Comparison of ENCODE assay signal across 36 cellular contexts in genomic region chrX:74338852-74339251, GRCh38. TPM values are rescaled to one million over a fixed set of nuclear protein-coding genes. Genes with fewer than 3 reads are reported as not detected.
"Had no signal": no experiment of that assay in that cellular context is flagged by ENCODE, and none has a peak within 500 bp of the region (broad histone marks: within the 10 kb centered on the region; RNA-seq: fewer than 3 reads in every experiment).

No MANE protein-coding gene starts in this region.

- H3K4me1 ChIP-seq: ascending aorta, body of pancreas, breast epithelium had no signal

- H3K27me3 ChIP-seq: ascending aorta, body of pancreas, brain microvascular endothelial cell had no signal

- H3K36me3 ChIP-seq: ascending aorta, brain microvascular endothelial cell, breast epithelium had no signal

- H3K27ac ChIP-seq: ascending aorta, body of pancreas, brain microvascular endothelial cell, breast epithelium, VCaP had no signal

- FAIRE-seq: TTC549 had no signal

- H3K9me3 ChIP-seq: body of pancreas had no signal

- H3K36me3 Mint-ChIP-seq: activated CD4-positive, alpha-beta memory T cell treated with anti-CD3 and anti-CD28 coated beads for 36 hours; activated naive CD4-positive, alpha-beta T cell treated with anti-CD3 and anti-CD28 coated beads, Interleukin-2, amount 50 U/mL, for 72 hours; activated naive CD8-positive, alpha-beta T cell treated with anti-CD3 and anti-CD28 coated beads for 36 hours had no signal

- H3K27me3 Mint-ChIP-seq: activated CD4-positive, alpha-beta memory T cell treated with anti-CD3 and anti-CD28 coated beads for 36 hours; activated naive CD8-positive, alpha-beta T cell treated with anti-CD3 and anti-CD28 coated beads for 36 hours had no signal

- DNase-seq: activated B cell treated with CpG ODN at 0.5 μM for 24 hours; activated CD4-positive, alpha-beta memory T cell treated with anti-CD3 and anti-CD28 coated beads for 36 hours; activated CD4-positive, alpha-beta T cell treated with anti-CD3 and anti-CD28 coated beads for 4 hours; activated CD4-positive, alpha-beta T cell treated with anti-CD3 and anti-CD28 coated beads, Interleukin-2, amount 10 ng/mL, durations not matched to agents 24 days and 14 days; activated CD4-positive, alpha-beta T cell treated with anti-CD3 and anti-CD28 coated beads, Interleukin-2, amount 50 U/mL, for 1 hour; activated CD4-positive, alpha-beta T cell treated with anti-CD3 and anti-CD28 coated beads, Interleukin-2, amount 50 U/mL, for 4 hours; activated CD4-positive, CD25-positive, alpha-beta regulatory T cell treated with anti-CD3 and anti-CD28 coated beads, Interleukin-2, amount 50 U/mL, for 72 hours; activated CD8-positive, alpha-beta memory T cell treated with anti-CD3 and anti-CD28 coated beads, Interleukin-2, amount 50 U/mL, for 4 hours; activated CD8-positive, alpha-beta T cell treated with anti-CD3 and anti-CD28 coated beads for 36 hours; activated effector memory CD4-positive, alpha-beta T cell treated with anti-CD3 and anti-CD28 coated beads, Interleukin-2, amount 50 U/mL, for 16 hours; activated gamma-delta T cell treated with Interleukin-2 at 50 U/mL for 16 hours; activated naive CD4-positive, alpha-beta T cell; activated naive CD4-positive, alpha-beta T cell treated with anti-CD3 and anti-CD28 coated beads for 36 hours; activated naive CD4-positive, alpha-beta T cell treated with anti-CD3 and anti-CD28 coated beads, Interleukin-2, amount 50 U/mL, for 16 hours; activated naive CD8-positive, alpha-beta T cell treated with anti-CD3 and anti-CD28 coated beads for 36 hours; activated T-cell treated with anti-CD3 and anti-CD28 coated beads, Interleukin-2, amount 50 U/mL, for 24 hours; activated T-cell treated with anti-CD3 and anti-CD28 coated beads, Interleukin-2, amount 50 U/mL, for 48 hours; amygdala; anterior cingulate cortex; body of pancreas; brain microvascular endothelial cell; central memory CD4-positive, alpha-beta T cell; T-helper 1 cell; T-helper 2 cell; T-helper 9 cell had no signal

- H3K27ac Mint-ChIP-seq: activated B cell treated with CpG ODN at 0.5 μM for 24 hours; activated CD4-positive, alpha-beta memory T cell treated with anti-CD3 and anti-CD28 coated beads for 36 hours; activated CD4-positive, alpha-beta T cell treated with anti-CD3 and anti-CD28 coated beads, Interleukin-2, amount 10 ng/mL, durations not matched to agents 24 days and 14 days; activated CD8-positive, alpha-beta T cell treated with anti-CD3 and anti-CD28 coated beads for 36 hours; activated naive CD4-positive, alpha-beta T cell treated with anti-CD3 and anti-CD28 coated beads for 36 hours; activated naive CD4-positive, alpha-beta T cell treated with anti-CD3 and anti-CD28 coated beads, Interleukin-2, amount 50 U/mL, for 72 hours; activated naive CD8-positive, alpha-beta T cell treated with anti-CD3 and anti-CD28 coated beads for 36 hours; activated T-cell treated with anti-CD3 and anti-CD28 coated beads, Interleukin-2, amount 50 U/mL, for 24 hours; activated T-helper 2 cell treated with anti-CD3 and anti-CD28 coated beads, Interferon-gamma antibody, Interleukin-2, Interleukin-4, amounts not matched to agents 10 μg/mL and 5 μg/mL and 100 μg/mL, durations not matched to agents 14 hours and 24 hours and 36 hours; T-helper 1 cell treated with Interleukin-12 subunit alpha and Interleukin-12 subunit beta and Interleukin-4 antibody, amounts not matched to agents 30 μg/mL and 1 μg/mL, for 36 hours; T-helper 2 cell treated with Interferon-gamma antibody and Interleukin-4, amounts not matched to agents 5 μg/mL and 100 μg/mL, for 36 hours had no signal

- H3K4me3 ChIP-seq: ascending aorta, body of pancreas, breast epithelium had no signal

- H3K4me3 Mint-ChIP-seq: activated B cell treated with CpG ODN at 0.5 μM for 24 hours; activated CD4-positive, alpha-beta memory T cell treated with anti-CD3 and anti-CD28 coated beads for 36 hours; activated CD4-positive, alpha-beta T cell treated with anti-CD3 and anti-CD28 coated beads, Interleukin-2, amount 10 ng/mL, durations not matched to agents 24 days and 14 days; activated CD8-positive, alpha-beta T cell treated with anti-CD3 and anti-CD28 coated beads for 36 hours; activated naive CD4-positive, alpha-beta T cell treated with anti-CD3 and anti-CD28 coated beads for 36 hours; activated naive CD8-positive, alpha-beta T cell treated with anti-CD3 and anti-CD28 coated beads for 36 hours; activated T-cell treated with anti-CD3 and anti-CD28 coated beads, Interleukin-2, amount 50 U/mL, for 24 hours; T-helper 1 cell treated with Interleukin-12 subunit alpha and Interleukin-12 subunit beta and Interleukin-4 antibody, amounts not matched to agents 30 μg/mL and 1 μg/mL, for 36 hours; T-helper 2 cell treated with Interferon-gamma antibody and Interleukin-4, amounts not matched to agents 5 μg/mL and 100 μg/mL, for 36 hours had no signal

- H3K9me3 Mint-ChIP-seq: activated CD4-positive, alpha-beta T cell treated with anti-CD3 and anti-CD28 coated beads, Interleukin-2, amount 10 ng/mL, durations not matched to agents 24 days and 14 days; activated T-cell treated with anti-CD3 and anti-CD28 coated beads, Interleukin-2, amount 50 U/mL, for 24 hours; T-helper 1 cell treated with Interleukin-12 subunit alpha and Interleukin-12 subunit beta and Interleukin-4 antibody, amounts not matched to agents 30 μg/mL and 1 μg/mL, for 36 hours; T-helper 2 cell treated with Interferon-gamma antibody and Interleukin-4, amounts not matched to agents 5 μg/mL and 100 μg/mL, for 36 hours had no signal

RNA-seq across cellular contexts. Expression of gene ZCCHC13, which starts 34.9 kb away (rescaled TPM):
- total RNA-seq: activated B cell treated with CpG ODN at 0.5 μM for 24 hours; activated CD4-positive, alpha-beta memory T cell treated with anti-CD3 and anti-CD28 coated beads for 36 hours; activated CD4-positive, alpha-beta T cell treated with anti-CD3 and anti-CD28 coated beads, Interleukin-2, amount 10 ng/mL, durations not matched to agents 24 days and 14 days; activated CD8-positive, alpha-beta memory T cell treated with anti-CD3 and anti-CD28 coated beads for 36 hours; activated CD8-positive, alpha-beta T cell treated with anti-CD3 and anti-CD28 coated beads for 36 hours; activated naive CD4-positive, alpha-beta T cell treated with anti-CD3 and anti-CD28 coated beads for 36 hours; activated naive CD4-positive, alpha-beta T cell treated with anti-CD3 and anti-CD28 coated beads, Interleukin-2, amount 50 U/mL, for 72 hours; activated naive CD8-positive, alpha-beta T cell treated with anti-CD3 and anti-CD28 coated beads for 36 hours; activated T-helper 2 cell treated with anti-CD3 and anti-CD28 coated beads, Interferon-gamma antibody, Interleukin-2, Interleukin-4, amounts not matched to agents 10 μg/mL and 5 μg/mL and 100 μg/mL, durations not matched to agents 14 hours and 24 hours and 36 hours; ascending aorta; body of pancreas; breast epithelium; cardiac septum; cerebellum had no signal
